Comparison of ENCODE assay signal across 1 cellular context in the genomic region with DNA sequence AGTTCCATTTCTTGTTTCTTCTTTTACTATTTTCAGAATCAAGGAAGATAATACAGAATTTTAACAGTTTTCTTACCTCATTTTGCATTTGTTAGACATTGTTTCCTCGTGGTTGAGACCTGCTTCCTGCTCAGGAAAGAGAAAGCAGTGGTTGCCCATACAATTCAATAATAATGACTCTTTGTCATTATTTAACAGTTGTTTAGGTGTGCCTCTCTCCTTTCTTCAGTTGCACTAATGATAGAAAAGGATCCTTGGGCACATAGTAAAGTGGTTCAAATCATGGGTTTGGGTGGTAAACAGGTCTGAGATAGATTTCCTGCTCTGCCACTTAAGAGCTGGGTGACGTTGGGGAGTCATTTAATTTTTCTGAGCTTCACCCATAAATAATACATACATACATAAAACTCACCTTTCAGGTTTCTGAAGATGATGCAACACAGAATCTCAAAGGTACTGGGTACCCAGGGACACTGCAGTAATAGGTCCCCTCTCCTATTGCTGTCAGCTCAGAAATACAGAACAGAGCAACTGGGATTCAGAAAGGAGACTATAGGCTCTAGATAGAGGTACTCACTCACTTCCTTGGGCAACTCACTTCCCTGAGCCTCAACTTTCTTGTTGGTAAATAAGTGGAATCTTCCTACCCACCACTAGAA.
TF ChIP-seq lines count a peak whose summit lies in the region.

No MANE protein-coding gene starts in this region.

TF ChIP-seq in GM12878, 131 proteins besides CTCF, POLR2A, EP300 and RAD21 (continued from another document):
- TF ChIP-seq, protein P1, sequence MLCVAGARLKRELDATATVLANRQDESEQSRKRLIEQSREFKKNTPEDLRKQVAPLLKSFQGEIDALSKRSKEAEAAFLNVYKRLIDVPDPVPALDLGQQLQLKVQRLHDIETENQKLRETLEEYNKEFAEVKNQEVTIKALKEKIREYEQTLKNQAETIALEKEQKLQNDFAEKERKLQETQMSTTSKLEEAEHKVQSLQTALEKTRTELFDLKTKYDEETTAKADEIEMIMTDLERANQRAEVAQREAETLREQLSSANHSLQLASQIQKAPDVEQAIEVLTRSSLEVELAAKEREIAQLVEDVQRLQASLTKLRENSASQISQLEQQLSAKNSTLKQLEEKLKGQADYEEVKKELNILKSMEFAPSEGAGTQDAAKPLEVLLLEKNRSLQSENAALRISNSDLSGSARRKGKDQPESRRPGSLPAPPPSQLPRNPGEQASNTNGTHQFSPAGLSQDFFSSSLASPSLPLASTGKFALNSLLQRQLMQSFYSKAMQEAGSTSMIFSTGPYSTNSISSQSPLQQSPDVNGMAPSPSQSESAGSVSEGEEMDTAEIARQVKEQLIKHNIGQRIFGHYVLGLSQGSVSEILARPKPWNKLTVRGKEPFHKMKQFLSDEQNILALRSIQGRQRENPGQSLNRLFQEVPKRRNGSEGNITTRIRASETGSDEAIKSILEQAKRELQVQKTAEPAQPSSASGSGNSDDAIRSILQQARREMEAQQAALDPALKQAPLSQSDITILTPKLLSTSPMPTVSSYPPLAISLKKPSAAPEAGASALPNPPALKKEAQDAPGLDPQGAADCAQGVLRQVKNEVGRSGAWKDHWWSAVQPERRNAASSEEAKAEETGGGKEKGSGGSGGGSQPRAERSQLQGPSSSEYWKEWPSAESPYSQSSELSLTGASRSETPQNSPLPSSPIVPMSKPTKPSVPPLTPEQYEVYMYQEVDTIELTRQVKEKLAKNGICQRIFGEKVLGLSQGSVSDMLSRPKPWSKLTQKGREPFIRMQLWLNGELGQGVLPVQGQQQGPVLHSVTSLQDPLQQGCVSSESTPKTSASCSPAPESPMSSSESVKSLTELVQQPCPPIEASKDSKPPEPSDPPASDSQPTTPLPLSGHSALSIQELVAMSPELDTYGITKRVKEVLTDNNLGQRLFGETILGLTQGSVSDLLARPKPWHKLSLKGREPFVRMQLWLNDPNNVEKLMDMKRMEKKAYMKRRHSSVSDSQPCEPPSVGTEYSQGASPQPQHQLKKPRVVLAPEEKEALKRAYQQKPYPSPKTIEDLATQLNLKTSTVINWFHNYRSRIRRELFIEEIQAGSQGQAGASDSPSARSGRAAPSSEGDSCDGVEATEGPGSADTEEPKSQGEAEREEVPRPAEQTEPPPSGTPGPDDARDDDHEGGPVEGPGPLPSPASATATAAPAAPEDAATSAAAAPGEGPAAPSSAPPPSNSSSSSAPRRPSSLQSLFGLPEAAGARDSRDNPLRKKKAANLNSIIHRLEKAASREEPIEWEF (IDR thresholded peaks at IDR 0.05; ENCODE audit: insufficient replicate concordance, low read depth, low read length), result peak; percentile 44
TF ChIP-seq in GM12878: peak in this region for 1.
